9 cellular contexts compared by ENCODE assay signal in genomic region chr1:201537966-201538617, GRCh38. TPM values are rescaled to one million over a fixed set of nuclear protein-coding genes. Genes with fewer than 3 reads are reported as not detected.
DNase-seq lines count a peak whose midpoint lies in the region; ATAC-seq lines count a peak whose summit lies in the region.
"Had no signal": no experiment of that assay in that cellular context is flagged by ENCODE, and none has a peak within 500 bp of the region (broad histone marks: within the 10 kb centered on the region; RNA-seq: fewer than 3 reads in every experiment).

No MANE protein-coding gene starts in this region.

- H3K27ac Mint-ChIP-seq in activated CD8-positive, alpha-beta T cell treated with anti-CD3 and anti-CD28 coated beads, Interleukin-2, amount 10 ng/mL, durations not matched to agents 7 days and 5 days = no peak overlapping the region
- H3K27ac Mint-ChIP-seq in stimulated activated memory B cell treated with anti-CD40 and anti-IgM and Interleukin-4, amounts not matched to agents 10 μg/mL and 1 μg/mL and 100 μg/mL, for 72 hours = no peak overlapping the region

- CTCF ChIA-PET in activated CD8-positive, alpha-beta T cell treated with anti-CD3 and anti-CD28 coated beads, Interleukin-2, amount 10 ng/mL, durations not matched to agents 7 days and 5 days (lab: Charles Lee) = interaction anchor here (1.4 to 2.2 kb wide), 2 partner anchors 25 to 166 kb away, joined by 4 to 6 read pairs; no protein-coding TSS in a partner anchor

- peaks cover 2% of the 10 kb centered on the region for H3K36me3 Mint-ChIP-seq in activated CD8-positive, alpha-beta T cell treated with anti-CD3 and anti-CD28 coated beads, Interleukin-2, amount 10 ng/mL, durations not matched to agents 7 days and 5 days (ENCODE audit: low read depth)
- peaks cover 10% of the 10 kb centered on the region for H3K36me3 Mint-ChIP-seq in stimulated activated memory B cell treated with anti-CD40 and anti-IgM and Interleukin-4, amounts not matched to agents 10 μg/mL and 1 μg/mL and 100 μg/mL, for 72 hours

- POLR2A ChIA-PET in activated CD8-positive, alpha-beta T cell treated with anti-CD3 and anti-CD28 coated beads, Interleukin-2, amount 10 ng/mL, durations not matched to agents 7 days and 5 days (lab: Charles Lee) = no interaction called here

- peaks cover 13% of the 10 kb centered on the region for H3K4me1 Mint-ChIP-seq in activated CD8-positive, alpha-beta T cell treated with anti-CD3 and anti-CD28 coated beads, Interleukin-2, amount 10 ng/mL, durations not matched to agents 7 days and 5 days (ENCODE audit: low read depth)
- peaks cover 43% of the 10 kb centered on the region for H3K4me1 Mint-ChIP-seq in stimulated activated memory B cell treated with anti-CD40 and anti-IgM and Interleukin-4, amounts not matched to agents 10 μg/mL and 1 μg/mL and 100 μg/mL, for 72 hours

- H3K9me3 Mint-ChIP-seq in activated CD8-positive, alpha-beta T cell treated with anti-CD3 and anti-CD28 coated beads, Interleukin-2, amount 10 ng/mL, durations not matched to agents 7 days and 5 days (ENCODE audit: insufficient read depth) = no peaks in the 10 kb centered on the region
- H3K9me3 Mint-ChIP-seq in stimulated activated memory B cell treated with anti-CD40 and anti-IgM and Interleukin-4, amounts not matched to agents 10 μg/mL and 1 μg/mL and 100 μg/mL, for 72 hours = no peaks in the 10 kb centered on the region

- H3K4me3 Mint-ChIP-seq in activated CD8-positive, alpha-beta T cell treated with anti-CD3 and anti-CD28 coated beads, Interleukin-2, amount 10 ng/mL, durations not matched to agents 7 days and 5 days = peak overlapping the region; percentile 41
- H3K4me3 Mint-ChIP-seq in stimulated activated memory B cell treated with anti-CD40 and anti-IgM and Interleukin-4, amounts not matched to agents 10 μg/mL and 1 μg/mL and 100 μg/mL, for 72 hours = peak overlapping the region; percentile 73

- H3K9me3 ChIP-seq in iPS-18c (ENCODE audit: control insufficient read depth, insufficient read depth, low read length) = no peaks in the 10 kb centered on the region

- peak; percentile 19 for ATAC-seq in activated CD8-positive, alpha-beta T cell treated with anti-CD3 and anti-CD28 coated beads, Interleukin-2, amount 10 ng/mL, durations not matched to agents 7 days and 5 days
- no peak for ATAC-seq in stimulated activated memory B cell treated with anti-CD40 and anti-IgM and Interleukin-4, amounts not matched to agents 10 μg/mL and 1 μg/mL and 100 μg/mL, for 72 hours
- no peak for ATAC-seq in GM21786 (IDR thresholded peaks at IDR 0.05; ENCODE audit: unreplicated experiment)
- no peak for ATAC-seq in HG03520 (IDR thresholded peaks at IDR 0.05; ENCODE audit: unreplicated experiment)
- ATAC-seq in HG02763 (IDR thresholded peaks at IDR 0.05; ENCODE audit: unreplicated experiment) = no peak

- H3K4me3 ChIP-seq in iPS-18c (ENCODE audit: insufficient read depth, low read depth, low read length) = peak overlapping the region; percentile 65

- DNase-seq in NCI-H345 (lab: John Stamatoyannopoulos, UW) = peak; percentile 22
- no peak for DNase-seq in NCI-H345 treated with DMSO at 0.1 percent for 48 hours (lab: John Stamatoyannopoulos, UW; ENCODE audit: unreplicated experiment)
- DNase-seq in activated CD8-positive, alpha-beta T cell treated with anti-CD3 and anti-CD28 coated beads, Interleukin-2, amount 10 ng/mL, durations not matched to agents 7 days and 5 days = no peak
- DNase-seq: NCI-H526 treated with DMSO at 0.1 percent for 48 hours had no signal

- H3K27me3 Mint-ChIP-seq in activated CD8-positive, alpha-beta T cell treated with anti-CD3 and anti-CD28 coated beads, Interleukin-2, amount 10 ng/mL, durations not matched to agents 7 days and 5 days (ENCODE audit: low read depth) = peaks cover 67% of the 10 kb centered on the region
- peaks cover 52% of the 10 kb centered on the region for H3K27me3 Mint-ChIP-seq in stimulated activated memory B cell treated with anti-CD40 and anti-IgM and Interleukin-4, amounts not matched to agents 10 μg/mL and 1 μg/mL and 100 μg/mL, for 72 hours

RNA-seq across cellular contexts. Expression of gene NAV1, which starts 0.8 kb away (rescaled TPM):
- 1 to 10 TPM; 1.1 to 1.9 TPM for total RNA-seq in activated CD8-positive, alpha-beta T cell treated with anti-CD3 and anti-CD28 coated beads, Interleukin-2, amount 10 ng/mL, durations not matched to agents 7 days and 5 days

RNA-seq across cellular contexts. Expression of gene CSRP1, which starts 31.2 kb away (rescaled TPM):
- 10 to 100 TPM; 78.7 to 80.9 TPM for total RNA-seq in activated CD8-positive, alpha-beta T cell treated with anti-CD3 and anti-CD28 coated beads, Interleukin-2, amount 10 ng/mL, durations not matched to agents 7 days and 5 days
